24 cellular contexts compared by ENCODE assay signal in genomic region chr5:52374286-52374685, GRCh38.
"Had no signal": no experiment of that assay in that cellular context is flagged by ENCODE, and none has a peak within 500 bp of the region (broad histone marks: within the 10 kb centered on the region; RNA-seq: fewer than 3 reads in every experiment).

No MANE protein-coding gene starts in this region.

- H3K27me3 Mint-ChIP-seq: dendritic cell treated with granulocyte-macrophage colony-stimulating factor and Interleukin-4, amounts not matched to agents 40 ng/mL and 50 ng/mL, for 4 days; effector memory CD8-positive, alpha-beta T cell had no signal

- H3K4me1 ChIP-seq: colonic mucosa, esophagus squamous epithelium, foreskin keratinocyte, gastrocnemius medialis, heart left ventricle, heart right ventricle had no signal

- H3K36me3 ChIP-seq: colonic mucosa, esophagus muscularis mucosa, esophagus squamous epithelium, gastrocnemius medialis, gastroesophageal sphincter, heart left ventricle, heart right ventricle had no signal

- H3K27ac Mint-ChIP-seq: dendritic cell treated with granulocyte-macrophage colony-stimulating factor and Interleukin-4, amounts not matched to agents 40 ng/mL and 50 ng/mL, for 4 days; effector memory CD8-positive, alpha-beta T cell; endodermal cell had no signal

- DNase-seq: colonic mucosa; cortex of kidney; dermis blood vessel endothelial cell; dorsolateral prefrontal cortex; effector CD4-positive, alpha-beta T cell; effector CD8-positive, alpha-beta T cell; effector memory CD4-positive, alpha-beta T cell; effector memory CD8-positive, alpha-beta T cell; endodermal cell; erythroblast; esophagus squamous epithelium; foreskin fibroblast; foreskin keratinocyte; gastrocnemius medialis; glutamatergic neuron; head of caudate nucleus; heart left ventricle; heart right ventricle had no signal

- H3K4me3 ChIP-seq: colonic mucosa, coronary artery, dorsolateral prefrontal cortex, esophagus muscularis mucosa, esophagus squamous epithelium, gastrocnemius medialis, gastroesophageal sphincter, heart left ventricle, heart right ventricle had no signal

- H3K4me3 Mint-ChIP-seq: dendritic cell treated with granulocyte-macrophage colony-stimulating factor and Interleukin-4, amounts not matched to agents 40 ng/mL and 50 ng/mL, for 4 days; effector memory CD8-positive, alpha-beta T cell; endodermal cell had no signal

- H3K9me3 ChIP-seq: colonic mucosa, esophagus muscularis mucosa, esophagus squamous epithelium, gastrocnemius medialis, gastroesophageal sphincter, heart left ventricle, heart right ventricle had no signal

- H3K27me3 ChIP-seq: colonic mucosa, dorsolateral prefrontal cortex, esophagus muscularis mucosa, esophagus squamous epithelium, foreskin keratinocyte, gastrocnemius medialis, gastroesophageal sphincter, heart left ventricle, heart right ventricle had no signal

- H3K27ac ChIP-seq: colonic mucosa, coronary artery, dorsolateral prefrontal cortex, epithelial cell of prostate, esophagus muscularis mucosa, esophagus squamous epithelium, foreskin keratinocyte, gastrocnemius medialis, gastroesophageal sphincter, heart left ventricle, heart right ventricle had no signal

- H3K9me3 Mint-ChIP-seq: effector memory CD8-positive, alpha-beta T cell; endodermal cell had no signal

- ATAC-seq: effector memory CD8-positive, alpha-beta T cell; esophagus mucosa; foreskin keratinocyte; gastrocnemius medialis; gastroesophageal sphincter; heart left ventricle; heart right ventricle had no signal
